Comparison of ENCODE assay signal across 1 cellular context in the genomic region with DNA sequence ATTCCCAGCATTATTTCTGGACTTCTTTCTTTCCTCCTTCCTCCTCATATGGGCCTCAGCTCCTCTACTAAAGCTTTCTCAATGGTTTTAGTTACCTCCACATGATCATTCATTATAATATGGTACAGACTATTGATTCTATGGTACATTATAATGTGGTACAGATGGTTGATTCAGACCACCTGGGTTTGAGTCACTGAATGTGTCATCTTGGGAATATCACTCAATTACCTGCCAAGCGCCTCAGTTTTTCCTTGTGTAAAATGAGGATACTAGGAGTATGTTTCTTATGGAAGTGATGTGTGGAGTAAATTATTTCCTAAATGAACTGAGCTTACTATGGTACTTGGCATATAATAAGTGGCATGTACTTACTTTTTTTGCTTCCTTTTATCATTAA.
TF ChIP-seq lines count a peak whose summit lies in the region.

No MANE protein-coding gene starts in this region.

TF ChIP-seq in endothelial cell of umbilical vein, 7 proteins besides CTCF, POLR2A, EP300 and RAD21 (continued from another document):
- TF ChIP-seq JUN (IDR thresholded peaks at IDR 0.05; ENCODE audit: borderline replicate concordance, insufficient read depth, insufficient read length, low read depth) = no peak
